In genomic region chr9:28212979-28213378, GRCh38 we compare ENCODE assay signal across 8 cellular contexts.
A peak's percentile ranks its signal among the peaks of the same experiment; 100 is the strongest.
DNase-seq lines count a peak whose midpoint lies in the region; ATAC-seq, FAIRE-seq and TF ChIP-seq lines count a peak whose summit lies in the region.
"Had no signal": no experiment of that assay in that cellular context is flagged by ENCODE, and none has a peak within 500 bp of the region (broad histone marks: within the 10 kb centered on the region; RNA-seq: fewer than 3 reads in every experiment).

No MANE protein-coding gene starts in this region.

- BruUV-seq in mammary epithelial cell (replicated peaks; lab: Mats Ljungman, UMichigan) = no TSS peak

- H3K27me3 ChIP-seq in mammary epithelial cell (ENCODE audit: insufficient read depth, low read length) (no peaks in the 10 kb centered on the region), pancreas (no peaks in the 10 kb centered on the region)

- peak; percentile 56 for ATAC-seq in GM19324 (IDR thresholded peaks at IDR 0.05; ENCODE audit: low FRiP score, unreplicated experiment)
- peak in 2 of 4 donors; percentile 29 to 83 for ATAC-seq in pancreas

- H3K79me2 ChIP-seq in mammary epithelial cell (ENCODE audit: insufficient read depth, low read length) = no peaks in the 10 kb centered on the region

- no peaks in the 10 kb centered on the region for H4K20me1 ChIP-seq in mammary epithelial cell (ENCODE audit: insufficient read depth, low read length)

- TF ChIP-seq CTCF in mammary epithelial cell (conservative IDR thresholded peaks at IDR 0.05 in 1 of 2, IDR thresholded peaks at IDR 0.05 in 1 of 2; ENCODE audit: extremely low read depth in 1 of 2, insufficient read depth in 1 of 2, low read depth in 1 of 2, low read length in 2 of 2) (no peak), pancreas (IDR thresholded peaks at IDR 0.05) (no peak)

- dilution Hi-C loops in mammary epithelial cell (cut with HindIII; ENCODE audit: low sequenced_read_pairs) = no loop called here

- CTCF ChIA-PET in mammary epithelial cell (lab: Charles Lee; ENCODE audit: low non-redundant PET) = no interaction called here

- no peak overlapping the region for H2AFZ ChIP-seq in mammary epithelial cell (ENCODE audit: low read depth, low read length)

- peak; percentile 37; the same call in 1 of the 2 replicates for TF ChIP-seq EP300 in Ishikawa (IDR thresholded peaks at IDR 0.05; ENCODE audit: borderline replicate concordance)

- peaks cover 4% of the 10 kb centered on the region for H3K4me1 ChIP-seq in mammary epithelial cell (ENCODE audit: insufficient read depth, low read length)
- no peaks in the 10 kb centered on the region for H3K4me1 ChIP-seq in pancreas

- peak; percentile 78 for DNase-seq in mammary epithelial cell
- no peak for DNase-seq in pancreas
- no peak for DNase-seq in D341Med (ENCODE audit: low spot score)
- DNase-seq in GDM1 (lab: John Stamatoyannopoulos, UW) = no peak
- no peak for DNase-seq in putamen (ENCODE audit: low spot score)

- H3K9me3 ChIP-seq in mammary epithelial cell (replicated peaks; ENCODE audit: insufficient read depth, low read length) (no peaks in the 10 kb centered on the region), pancreas (no peaks in the 10 kb centered on the region)

- no peak for TF ChIP-seq RAD21 in Ishikawa (IDR thresholded peaks at IDR 0.05; ENCODE audit: low read depth)

- in situ Hi-C loops in mammary epithelial cell (cut with MboI; ENCODE audit: low sequenced_read_pairs in 2 of 2) = no loop called here

- FAIRE-seq in pancreas (lab: Jason Lieb, UNC) = peak; percentile 34

- H3K4me3 ChIP-seq in mammary epithelial cell (replicated peaks in 1 of 3; ENCODE audit: insufficient read depth in 1 of 3, low read depth in 2 of 3, low read length in 3 of 3) (no peak overlapping the region), pancreas (no peak overlapping the region)
- H3K4me3 ChIP-seq: skin epidermis had no signal

- peak overlapping the region; percentile 7 for H3K4me2 ChIP-seq in mammary epithelial cell (ENCODE audit: insufficient read depth, low read depth, low read length)

- intact Hi-C loops in mammary epithelial cell (cut with micrococcal nuclease) (no loop called here), pancreas (cut with DNase I) (no loop called here)

- H3K9ac ChIP-seq in mammary epithelial cell (ENCODE audit: insufficient read depth, low read length) = no peak overlapping the region

- no peak overlapping the region for H3K27ac ChIP-seq in mammary epithelial cell (ENCODE audit: insufficient read depth, low read depth, low read length)
- no peak overlapping the region for H3K27ac ChIP-seq in pancreas
- H3K27ac ChIP-seq: skin epidermis had no signal

- H3K36me3 ChIP-seq in mammary epithelial cell (ENCODE audit: insufficient read depth, low read length) (no peaks in the 10 kb centered on the region), pancreas (no peaks in the 10 kb centered on the region)

TF ChIP-seq in Ishikawa, 13 proteins besides CTCF, POLR2A, EP300 and RAD21:
- TF ChIP-seq ZBTB7A (IDR thresholded peaks at IDR 0.05; ENCODE audit: low read depth) = no peak
- no peak for TF ChIP-seq USF1 (IDR thresholded peaks at IDR 0.05)
- no peak for TF ChIP-seq EGR1 (IDR thresholded peaks at IDR 0.05)
- TF ChIP-seq CEBPB (IDR thresholded peaks at IDR 0.05) = no peak
- no peak for TF ChIP-seq FOXM1 (IDR thresholded peaks at IDR 0.05; ENCODE audit: borderline replicate concordance, low read depth)
- TF ChIP-seq REST (IDR thresholded peaks at IDR 0.05; ENCODE audit: low read depth) = no peak
- no peak for TF ChIP-seq TCF12 (IDR thresholded peaks at IDR 0.05; ENCODE audit: low read depth)
- TF ChIP-seq TAF1 (IDR thresholded peaks at IDR 0.05; ENCODE audit: low read depth) = no peak
- no peak for TF ChIP-seq MAX (IDR thresholded peaks at IDR 0.05)
- no peak for TF ChIP-seq CREB1 (IDR thresholded peaks at IDR 0.05; ENCODE audit: low read depth)
- TF ChIP-seq NFIC (IDR thresholded peaks at IDR 0.05) = peak; percentile 30; the same call in 1 of the 2 replicates
- no peak for TF ChIP-seq YY1 (IDR thresholded peaks at IDR 0.05; ENCODE audit: low read depth)
- TF ChIP-seq TEAD4 (IDR thresholded peaks at IDR 0.05) = peak; percentile 81
